In the genomic region with DNA sequence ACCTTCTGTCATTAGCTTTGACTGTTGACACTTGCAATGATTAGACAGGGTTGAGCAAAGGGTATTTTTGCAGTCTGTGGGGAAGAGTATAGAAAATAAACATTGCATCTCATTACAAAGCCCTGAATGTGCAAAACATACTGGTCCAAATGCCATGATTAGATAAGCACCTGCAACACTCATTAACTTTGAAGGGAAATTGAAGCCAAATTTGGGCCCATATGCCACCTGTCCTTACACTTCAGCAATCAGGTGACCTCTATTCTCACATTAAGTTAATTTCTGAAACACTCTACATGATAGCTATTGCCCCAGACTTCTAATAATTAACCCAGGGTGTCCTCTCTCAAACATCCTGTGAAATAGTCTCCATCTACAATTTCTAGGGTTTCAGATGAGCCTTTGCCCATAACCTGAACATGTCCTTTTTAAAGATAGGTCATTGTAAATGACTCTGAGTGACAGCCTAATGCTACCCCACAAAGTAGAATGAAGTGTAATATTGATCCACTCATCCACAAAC, we compare ENCODE assay signal across 15 cellular contexts.
DNase-seq lines count a peak whose midpoint lies in the region; ATAC-seq and TF ChIP-seq lines count a peak whose summit lies in the region.
"Had no signal": no experiment of that assay in that cellular context is flagged by ENCODE, and none has a peak within 500 bp of the region (broad histone marks: within the 10 kb centered on the region; RNA-seq: fewer than 3 reads in every experiment).

No MANE protein-coding gene starts in this region.

- peaks cover 3% of the 10 kb centered on the region for H3K36me3 Mint-ChIP-seq in T-cell
- peaks cover 0 to 12% (median 4%) of the 10 kb centered on the region in 5 donors for H3K36me3 Mint-ChIP-seq in naive thymus-derived CD4-positive, alpha-beta T cell

- peak; percentile 78 for ATAC-seq in GM18517 (IDR thresholded peaks at IDR 0.05; ENCODE audit: unreplicated experiment)
- peak; percentile 41 for ATAC-seq in GM21526 (IDR thresholded peaks at IDR 0.05; ENCODE audit: low FRiP score, unreplicated experiment)
- ATAC-seq in HG03175 (IDR thresholded peaks at IDR 0.05; ENCODE audit: unreplicated experiment) = peak; percentile 79
- ATAC-seq in T-cell (replicated peaks in 1 of 4) = no peak
- ATAC-seq in heart right ventricle = no peak
- ATAC-seq in naive thymus-derived CD4-positive, alpha-beta T cell = no peak
- no peak for ATAC-seq in lower lobe of right lung

- H3K27ac ChIP-seq in colonic mucosa (peak overlapping the region; percentile 21), heart right ventricle (no peak overlapping the region), lower lobe of right lung (no peak overlapping the region)
- no peak overlapping the region for H3K27ac ChIP-seq in naive thymus-derived CD4-positive, alpha-beta T cell (ENCODE audit: low read depth, low read length)
- H3K27ac ChIP-seq: BLaER1 treated with 17β-estradiol and CSF1 and Interleukin-3, amounts not matched to agents 10 nM and 100 nM; dorsolateral prefrontal cortex; thoracic aorta had no signal

- H3K27ac Mint-ChIP-seq in T-cell = no peak overlapping the region
- peak overlapping the region in 1 of 9 donors; percentile 22 for H3K27ac Mint-ChIP-seq in naive thymus-derived CD4-positive, alpha-beta T cell
- H3K27ac Mint-ChIP-seq: activated naive CD8-positive, alpha-beta T cell had no signal

- H3K36me3 ChIP-seq in colonic mucosa = no peaks in the 10 kb centered on the region
- H3K36me3 ChIP-seq in heart right ventricle = no peaks in the 10 kb centered on the region
- no peaks in the 10 kb centered on the region for H3K36me3 ChIP-seq in naive thymus-derived CD4-positive, alpha-beta T cell (ENCODE audit: control insufficient read depth in 2 of 3, insufficient read depth in 3 of 3, low read length in 3 of 3)
- no peaks in the 10 kb centered on the region for H3K36me3 ChIP-seq in lower lobe of right lung
- H3K36me3 ChIP-seq: BLaER1 treated with 17β-estradiol and CSF1 and Interleukin-3, amounts not matched to agents 10 nM and 100 nM; thoracic aorta had no signal

- H3K4me1 ChIP-seq in colonic mucosa (peaks cover 5% of the 10 kb centered on the region), heart right ventricle (peaks cover 4 to 26% (median 15%) of the 10 kb centered on the region in 9 donors), lower lobe of right lung (peaks cover 18% of the 10 kb centered on the region)
- H3K4me1 ChIP-seq in naive thymus-derived CD4-positive, alpha-beta T cell (ENCODE audit: control insufficient read depth in 2 of 2, insufficient read depth in 2 of 2, low read length in 2 of 2) = peaks cover 0 to 4% of the 10 kb centered on the region in 2 donors

- DNase-seq in colonic mucosa (peak; percentile 32), T-cell (no peak), heart right ventricle (no peak), lower lobe of right lung (no peak)
- no peak for DNase-seq in naive thymus-derived CD4-positive, alpha-beta T cell
- DNase-seq: dorsolateral prefrontal cortex; head of caudate nucleus; NCI-H2029; stimulated activated CD4-positive, alpha-beta T cell treated with anti-CD3 and anti-CD28 coated beads, Interleukin-2, amount 100 ng/mL, for 24 hours had no signal

- peaks cover 0 to 3% (median 0%) of the 10 kb centered on the region in 3 donors for H3K9me3 Mint-ChIP-seq in T-cell
- H3K9me3 Mint-ChIP-seq in naive thymus-derived CD4-positive, alpha-beta T cell = peaks cover 0 to 13% (median 1%) of the 10 kb centered on the region in 11 donors

- H3K9me3 ChIP-seq in colonic mucosa = no peaks in the 10 kb centered on the region
- no peaks in the 10 kb centered on the region for H3K9me3 ChIP-seq in heart right ventricle
- no peaks in the 10 kb centered on the region for H3K9me3 ChIP-seq in naive thymus-derived CD4-positive, alpha-beta T cell (ENCODE audit: control insufficient read depth in 2 of 3, low read length in 3 of 3)
- no peaks in the 10 kb centered on the region for H3K9me3 ChIP-seq in lower lobe of right lung
- H3K9me3 ChIP-seq: thoracic aorta had no signal

- no peak overlapping the region for H3K9ac ChIP-seq in colonic mucosa (ENCODE audit: low read depth in 2 of 2, low read length in 2 of 2)
- H3K9ac ChIP-seq: BLaER1 treated with 17β-estradiol and CSF1 and Interleukin-3, amounts not matched to agents 10 nM and 100 nM had no signal

- H3K27me3 ChIP-seq in colonic mucosa (no peaks in the 10 kb centered on the region), heart right ventricle (no peaks in the 10 kb centered on the region), lower lobe of right lung (ENCODE audit: low read depth) (no peaks in the 10 kb centered on the region)
- no peaks in the 10 kb centered on the region for H3K27me3 ChIP-seq in naive thymus-derived CD4-positive, alpha-beta T cell (ENCODE audit: control insufficient read depth in 2 of 2, insufficient read depth in 2 of 2, low read length in 2 of 2)
- H3K27me3 ChIP-seq: BLaER1 treated with 17β-estradiol and CSF1 and Interleukin-3, amounts not matched to agents 10 nM and 100 nM; dorsolateral prefrontal cortex had no signal

- no peak for TF ChIP-seq CTCF in colonic mucosa (IDR thresholded peaks at IDR 0.05)
- no peak for TF ChIP-seq CTCF in heart right ventricle (IDR thresholded peaks at IDR 0.05)
- no peak for TF ChIP-seq CTCF in lower lobe of right lung (IDR thresholded peaks at IDR 0.05)

- H3K4me3 ChIP-seq in colonic mucosa = no peak overlapping the region
- no peak overlapping the region for H3K4me3 ChIP-seq in heart right ventricle
- no peak overlapping the region for H3K4me3 ChIP-seq in naive thymus-derived CD4-positive, alpha-beta T cell (ENCODE audit: low read length)
- no peak overlapping the region for H3K4me3 ChIP-seq in lower lobe of right lung
- H3K4me3 ChIP-seq: BLaER1 treated with 17β-estradiol and CSF1 and Interleukin-3, amounts not matched to agents 10 nM and 100 nM; dorsolateral prefrontal cortex; thoracic aorta had no signal

- H3K4me1 Mint-ChIP-seq in T-cell = peaks cover 8 to 20% (median 11%) of the 10 kb centered on the region in 3 donors
- peaks cover 4 to 27% (median 13%) of the 10 kb centered on the region in 7 donors for H3K4me1 Mint-ChIP-seq in naive thymus-derived CD4-positive, alpha-beta T cell

- H3K27me3 Mint-ChIP-seq in T-cell = no peaks in the 10 kb centered on the region
- H3K27me3 Mint-ChIP-seq in naive thymus-derived CD4-positive, alpha-beta T cell = no peaks in the 10 kb centered on the region
- H3K27me3 Mint-ChIP-seq: activated naive CD8-positive, alpha-beta T cell had no signal

- CTCF ChIA-PET in T-cell (lab: Charles Lee) = no interaction called here
- CTCF ChIA-PET in naive thymus-derived CD4-positive, alpha-beta T cell (lab: Charles Lee) = no interaction called here

- intact Hi-C loops in colonic mucosa (cut with DNase I) = no loop called here
- intact Hi-C loops in heart right ventricle (cut with DNase I) = no loop called here
- intact Hi-C loops in naive thymus-derived CD4-positive, alpha-beta T cell (cut with micrococcal nuclease) = no loop called here
- intact Hi-C loops in lower lobe of right lung (cut with DNase I) = no loop called here

- H3K4me3 Mint-ChIP-seq in T-cell = no peak overlapping the region
- H3K4me3 Mint-ChIP-seq in naive thymus-derived CD4-positive, alpha-beta T cell = no peak overlapping the region
- H3K4me3 Mint-ChIP-seq: activated naive CD8-positive, alpha-beta T cell had no signal

- POLR2A ChIA-PET in T-cell (lab: Charles Lee) = no interaction called here
- POLR2A ChIA-PET in naive thymus-derived CD4-positive, alpha-beta T cell (lab: Charles Lee) = interaction anchor here (1.1 kb wide), 1 partner anchor 13 kb away, joined by 4 read pairs; no protein-coding TSS in a partner anchor

Comparison
In these comparisons a context has a peak if more than half of its experiments do, and no peak if none do; other contexts are left out.
1. ATAC-seq: peak in GM18517 (single experiment), GM21526 (single experiment) and HG03175 (single experiment); none in T-cell (0 of 4), heart right ventricle (0 of 8), naive thymus-derived CD4-positive, alpha-beta T cell (single experiment) and lower lobe of right lung (0 of 2).